In genomic region chr6:106639812-106640211, GRCh38 we compare ENCODE assay signal across 1 cellular context.
TF ChIP-seq lines count a peak whose summit lies in the region.

No MANE protein-coding gene starts in this region.

TF ChIP-seq in GM12878, 131 proteins besides CTCF, POLR2A, EP300 and RAD21:
- no peak for TF ChIP-seq YBX1 (IDR thresholded peaks at IDR 0.05)
- TF ChIP-seq NR2C2 (IDR thresholded peaks at IDR 0.05; ENCODE audit: borderline replicate concordance, control insufficient read depth, insufficient read length, low read depth) = no peak
- TF ChIP-seq BACH1 (IDR thresholded peaks at IDR 0.05; ENCODE audit: borderline replicate concordance) = no peak
- TF ChIP-seq, protein P1, sequence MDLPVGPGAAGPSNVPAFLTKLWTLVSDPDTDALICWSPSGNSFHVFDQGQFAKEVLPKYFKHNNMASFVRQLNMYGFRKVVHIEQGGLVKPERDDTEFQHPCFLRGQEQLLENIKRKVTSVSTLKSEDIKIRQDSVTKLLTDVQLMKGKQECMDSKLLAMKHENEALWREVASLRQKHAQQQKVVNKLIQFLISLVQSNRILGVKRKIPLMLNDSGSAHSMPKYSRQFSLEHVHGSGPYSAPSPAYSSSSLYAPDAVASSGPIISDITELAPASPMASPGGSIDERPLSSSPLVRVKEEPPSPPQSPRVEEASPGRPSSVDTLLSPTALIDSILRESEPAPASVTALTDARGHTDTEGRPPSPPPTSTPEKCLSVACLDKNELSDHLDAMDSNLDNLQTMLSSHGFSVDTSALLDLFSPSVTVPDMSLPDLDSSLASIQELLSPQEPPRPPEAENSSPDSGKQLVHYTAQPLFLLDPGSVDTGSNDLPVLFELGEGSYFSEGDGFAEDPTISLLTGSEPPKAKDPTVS (IDR thresholded peaks at IDR 0.05; ENCODE audit: low read depth, low read length) = no peak
- TF ChIP-seq ESRRA (IDR thresholded peaks at IDR 0.05; ENCODE audit: low read length) = no peak
- no peak for TF ChIP-seq TCF7 (IDR thresholded peaks at IDR 0.05; ENCODE audit: borderline replicate concordance)
- TF ChIP-seq, protein P2, sequence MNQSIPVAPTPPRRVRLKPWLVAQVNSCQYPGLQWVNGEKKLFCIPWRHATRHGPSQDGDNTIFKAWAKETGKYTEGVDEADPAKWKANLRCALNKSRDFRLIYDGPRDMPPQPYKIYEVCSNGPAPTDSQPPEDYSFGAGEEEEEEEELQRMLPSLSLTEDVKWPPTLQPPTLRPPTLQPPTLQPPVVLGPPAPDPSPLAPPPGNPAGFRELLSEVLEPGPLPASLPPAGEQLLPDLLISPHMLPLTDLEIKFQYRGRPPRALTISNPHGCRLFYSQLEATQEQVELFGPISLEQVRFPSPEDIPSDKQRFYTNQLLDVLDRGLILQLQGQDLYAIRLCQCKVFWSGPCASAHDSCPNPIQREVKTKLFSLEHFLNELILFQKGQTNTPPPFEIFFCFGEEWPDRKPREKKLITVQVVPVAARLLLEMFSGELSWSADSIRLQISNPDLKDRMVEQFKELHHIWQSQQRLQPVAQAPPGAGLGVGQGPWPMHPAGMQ (IDR thresholded peaks at IDR 0.05; ENCODE audit: borderline replicate concordance) = no peak
- TF ChIP-seq RBBP5 (conservative IDR thresholded peaks at IDR 0.05) = no peak
- no peak for TF ChIP-seq IRF4 (IDR thresholded peaks at IDR 0.05; ENCODE audit: low read depth, low read length)
- no peak for TF ChIP-seq GABPA (IDR thresholded peaks at IDR 0.05; ENCODE audit: low read depth)
- no peak for TF ChIP-seq EZH2 (IDR thresholded peaks at IDR 0.05; ENCODE audit: borderline replicate concordance, control insufficient read depth, low read depth, low read length)
- TF ChIP-seq, protein P3, sequence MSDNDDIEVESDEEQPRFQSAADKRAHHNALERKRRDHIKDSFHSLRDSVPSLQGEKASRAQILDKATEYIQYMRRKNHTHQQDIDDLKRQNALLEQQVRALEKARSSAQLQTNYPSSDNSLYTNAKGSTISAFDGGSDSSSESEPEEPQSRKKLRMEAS (IDR thresholded peaks at IDR 0.05; ENCODE audit: low read depth, low read length) = no peak
- TF ChIP-seq PKNOX1 (IDR thresholded peaks at IDR 0.05) = no peak
